In the genomic region with DNA sequence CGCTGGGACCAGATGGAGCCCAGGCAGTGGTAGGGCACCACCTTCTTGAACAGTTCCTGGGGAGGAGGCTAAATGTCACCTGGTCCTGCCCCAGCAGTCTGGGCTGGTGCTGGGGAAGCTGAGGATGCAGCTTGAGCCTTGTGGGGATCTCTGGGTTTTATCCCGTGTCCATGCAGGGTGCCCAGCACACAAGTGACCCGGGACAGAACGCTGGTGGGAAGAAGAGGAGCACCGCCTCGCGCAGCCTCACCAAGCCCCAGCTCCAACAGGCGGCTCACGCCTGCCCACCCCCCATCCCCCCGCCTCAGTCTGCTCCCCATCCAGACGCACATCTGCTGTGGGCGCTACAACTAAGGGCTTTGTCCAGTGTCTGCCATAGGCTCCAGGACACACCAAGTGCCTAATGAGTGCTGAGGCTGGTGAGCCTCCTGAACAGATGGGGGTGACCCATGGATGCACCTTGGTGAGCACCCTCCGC, we compare ENCODE assay signal across 14 cellular contexts.
"Had no signal": no experiment of that assay in that cellular context is flagged by ENCODE, and none has a peak within 500 bp of the region (broad histone marks: within the 10 kb centered on the region; RNA-seq: fewer than 3 reads in every experiment).

No MANE protein-coding gene starts in this region.

- H3K9me3 ChIP-seq: right atrium auricular region, SJCRH30 had no signal

- H3K27me3 ChIP-seq: right atrium auricular region, SJCRH30 had no signal

- ATAC-seq: activated naive CD8-positive, alpha-beta T cell treated with anti-CD3 and anti-CD28 coated beads, Interleukin-2, amount 50 U/mL, for 24 hours had no signal

- H3K27ac Mint-ChIP-seq: activated CD4-positive, alpha-beta memory T cell treated with anti-CD3 and anti-CD28 coated beads for 36 hours; activated naive CD8-positive, alpha-beta T cell treated with anti-CD3 and anti-CD28 coated beads, Interleukin-2, amount 50 U/mL, for 24 hours; endodermal cell; type B pancreatic cell had no signal

- H3K27me3 Mint-ChIP-seq: activated CD4-positive, alpha-beta memory T cell treated with anti-CD3 and anti-CD28 coated beads for 36 hours; activated naive CD8-positive, alpha-beta T cell treated with anti-CD3 and anti-CD28 coated beads, Interleukin-2, amount 50 U/mL, for 24 hours; type B pancreatic cell had no signal

- H3K4me3 ChIP-seq: right atrium auricular region, SJCRH30 had no signal

- H3K9me3 Mint-ChIP-seq: activated CD4-positive, alpha-beta memory T cell treated with anti-CD3 and anti-CD28 coated beads for 36 hours; activated naive CD8-positive, alpha-beta T cell treated with anti-CD3 and anti-CD28 coated beads, Interleukin-2, amount 50 U/mL, for 24 hours; endodermal cell; neural crest cell; type B pancreatic cell had no signal

- DNase-seq: activated CD4-positive, alpha-beta memory T cell treated with anti-CD3 and anti-CD28 coated beads for 36 hours; activated CD4-positive, CD25-positive, alpha-beta regulatory T cell treated with anti-CD3 and anti-CD28 coated beads, Interleukin-2, amount 50 U/mL, for 72 hours; activated naive CD4-positive, alpha-beta T cell treated with Interleukin-2 at 50 U/mL for 16 hours; activated naive CD8-positive, alpha-beta T cell treated with anti-CD3 and anti-CD28 coated beads, Interleukin-2, amount 50 U/mL, for 24 hours; central memory CD4-positive, alpha-beta T cell; endodermal cell; mesendoderm; SJCRH30; stimulated activated CD4-positive, alpha-beta T cell treated with anti-CD3 and anti-CD28 coated beads, Interleukin-1b, Interleukin-23, amount 100 ng/mL, for 48 hours; stimulated activated naive CD4-positive, alpha-beta T cell; SW 1271 had no signal

- H3K4me1 Mint-ChIP-seq: endodermal cell, neural crest cell had no signal

- H3K4me3 Mint-ChIP-seq: activated CD4-positive, alpha-beta memory T cell treated with anti-CD3 and anti-CD28 coated beads for 36 hours; activated naive CD8-positive, alpha-beta T cell treated with anti-CD3 and anti-CD28 coated beads, Interleukin-2, amount 50 U/mL, for 24 hours; endodermal cell; neural crest cell; type B pancreatic cell had no signal

- H3K27ac ChIP-seq: right atrium auricular region, SJCRH30 had no signal
